In the genomic region with DNA sequence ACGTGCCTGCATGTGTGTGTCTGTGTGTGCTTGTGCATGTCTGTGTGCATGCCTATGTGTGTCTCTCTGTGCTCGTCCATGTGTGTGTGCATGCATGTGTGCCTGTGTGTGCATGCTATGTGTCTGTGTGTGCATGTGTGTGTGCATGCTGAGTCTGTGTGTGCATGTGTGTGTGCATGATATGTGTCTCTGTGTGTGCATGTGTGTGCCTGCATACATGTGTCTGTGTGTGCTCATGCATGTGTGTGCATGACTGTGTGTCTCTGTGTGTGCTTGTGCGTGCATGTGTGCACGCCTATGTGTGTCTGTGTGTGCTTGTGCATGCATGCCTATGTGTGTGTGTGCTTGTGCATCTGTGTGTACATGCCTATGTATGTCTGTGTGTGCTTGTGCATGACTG, we compare ENCODE assay signal across 25 cellular contexts. TPM values are rescaled to one million over a fixed set of nuclear protein-coding genes. Genes with fewer than 3 reads are reported as not detected.
"Had no signal": no experiment of that assay in that cellular context is flagged by ENCODE, and none has a peak within 500 bp of the region (broad histone marks: within the 10 kb centered on the region; RNA-seq: fewer than 3 reads in every experiment).

No MANE protein-coding gene starts in this region.

- DNase-seq: KBM-7, MV-4-11, NCI-H1048, NCI-H1105, NCI-H1417, NCI-H1436 treated with DMSO at 0.1 percent for 48 hours, NCI-H1694, NCI-H1930, NCI-H2081, NCI-H2171, NCI-H226, NCI-H446, NCI-H510A, NCI-H524 treated with DMSO at 0.1 percent for 48 hours, NCI-H69, NCI-H774, Right ventricle myocardium superior, RPMI8226, SIG-M5, SK-N-SH, SW 1271 had no signal

- FAIRE-seq: RCC 7860 had no signal

- H3K9me3 ChIP-seq: SK-N-SH had no signal

- H3K4me2 ChIP-seq: SK-N-SH had no signal

- H3K9ac ChIP-seq: SK-N-SH had no signal

RNA-seq across cellular contexts. Expression of a gene that starts 52.3 kb away (rescaled TPM):
- total RNA-seq: LHCN-M2, MCF 10A, SK-MEL-5 had no signal
